Comparison of ENCODE assay signal across 25 cellular contexts in the genomic region with DNA sequence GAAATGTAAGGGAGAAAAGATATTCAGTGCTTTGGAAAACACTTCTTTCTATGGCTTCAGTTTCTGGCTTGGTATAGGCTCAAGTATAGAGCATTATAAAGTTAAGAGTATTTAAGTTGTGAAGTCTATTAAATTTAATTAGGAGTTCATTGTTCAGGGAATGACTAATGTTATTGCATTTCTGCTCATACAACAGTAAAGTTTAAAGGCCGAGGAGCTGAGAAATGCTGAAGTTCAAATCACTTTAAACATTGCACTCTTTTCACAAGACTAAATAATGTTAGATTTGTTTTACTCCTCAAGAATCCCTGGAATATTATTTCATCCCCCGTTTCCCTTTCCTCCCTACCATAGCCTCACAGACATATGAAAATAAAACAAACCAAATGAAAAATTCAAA. TPM values are rescaled to one million over a fixed set of nuclear protein-coding genes. Genes with fewer than 3 reads are reported as not detected.
DNase-seq lines count a peak whose midpoint lies in the region; ATAC-seq and TF ChIP-seq lines count a peak whose summit lies in the region.
"Had no signal": no experiment of that assay in that cellular context is flagged by ENCODE, and none has a peak within 500 bp of the region (broad histone marks: within the 10 kb centered on the region; RNA-seq: fewer than 3 reads in every experiment).

No MANE protein-coding gene starts in this region.

- H3K9ac ChIP-seq in fibroblast of lung (ENCODE audit: insufficient read depth, low read length) (no peak overlapping the region), rectal smooth muscle tissue (ENCODE audit: low read length) (no peak overlapping the region)
- H3K9ac ChIP-seq: parathyroid adenoma had no signal

- no peak for DNase-seq in Calu3
- peak; percentile 5 to 13 for DNase-seq in fibroblast of lung (ENCODE audit: low read depth in 2 of 2)
- no peak for DNase-seq in GM20000 (ENCODE audit: low spot score)
- no peak for DNase-seq in NCI-H1694 (lab: John Stamatoyannopoulos, UW)
- no peak for DNase-seq in G401 (ENCODE audit: low spot score)
- DNase-seq in T-helper 1 cell = no peak
- DNase-seq: activated CD4-positive, alpha-beta T cell treated with anti-CD3 and anti-CD28 coated beads, Interleukin-2, amount 10 ng/mL, durations not matched to agents 24 days and 14 days; activated CD8-positive, alpha-beta memory T cell treated with anti-CD3 and anti-CD28 coated beads, Interleukin-2, amount 50 U/mL, for 4 hours; activated naive CD8-positive, alpha-beta T cell treated with anti-CD3 and anti-CD28 coated beads for 36 hours; cortex of kidney; foreskin melanocyte; GDM1; naive thymus-derived CD4-positive, alpha-beta T cell; NCI-H187; NCI-H774; SHP77; stimulated activated CD4-positive, alpha-beta T cell treated with anti-CD3 and anti-CD28 coated beads, Interleukin-4, amount 100 ng/mL, for 4 hours; stimulated activated naive CD8-positive, alpha-beta T cell treated with anti-CD3 and anti-CD28 coated beads, Interleukin-15, amount 100 ng/mL, for 72 hours had no signal

- CTCF ChIA-PET in Calu3 (lab: Charles Lee) = interaction anchor here (1.0 to 1.6 kb wide), 2 partner anchors 103 to 294 kb away, joined by 3 read pairs; partner anchors contain the start of gene RGS4

- peaks cover 4% of the 10 kb centered on the region for H3K36me3 Mint-ChIP-seq in Calu3 (ENCODE audit: insufficient read depth, unreplicated experiment)
- H3K36me3 Mint-ChIP-seq: activated naive CD8-positive, alpha-beta T cell treated with anti-CD3 and anti-CD28 coated beads for 36 hours; naive thymus-derived CD4-positive, alpha-beta T cell had no signal

- no peaks in the 10 kb centered on the region for H3K9me3 Mint-ChIP-seq in Calu3 (ENCODE audit: low read depth, unreplicated experiment)
- H3K9me3 Mint-ChIP-seq: activated CD4-positive, alpha-beta T cell treated with anti-CD3 and anti-CD28 coated beads, Interleukin-2, amount 10 ng/mL, durations not matched to agents 24 days and 14 days; activated naive CD8-positive, alpha-beta T cell treated with anti-CD3 and anti-CD28 coated beads for 36 hours; activated T-helper 2 cell treated with anti-CD3 and anti-CD28 coated beads, Interferon-gamma antibody, Interleukin-2, Interleukin-4, amounts not matched to agents 10 μg/mL and 5 μg/mL and 100 μg/mL, durations not matched to agents 14 hours and 24 hours and 36 hours; naive thymus-derived CD4-positive, alpha-beta T cell; stimulated activated naive CD8-positive, alpha-beta T cell treated with anti-CD3 and anti-CD28 coated beads, Interleukin-15, amount 100 ng/mL, for 72 hours; T-helper 1 cell treated with Interleukin-12 subunit alpha and Interleukin-12 subunit beta and Interleukin-4 antibody, amounts not matched to agents 30 μg/mL and 1 μg/mL, for 36 hours had no signal

- H3K27me3 ChIP-seq in fibroblast of lung (ENCODE audit: control insufficient read depth, insufficient read depth, low read length) = no peaks in the 10 kb centered on the region
- H3K27me3 ChIP-seq in rectal smooth muscle tissue (ENCODE audit: control insufficient read depth, insufficient read depth, low read length) = no peaks in the 10 kb centered on the region

- H3K4me1 Mint-ChIP-seq in Calu3 (ENCODE audit: low read depth, unreplicated experiment) = peaks cover 51% of the 10 kb centered on the region
- H3K4me1 Mint-ChIP-seq: activated CD4-positive, alpha-beta T cell treated with anti-CD3 and anti-CD28 coated beads, Interleukin-2, amount 10 ng/mL, durations not matched to agents 24 days and 14 days; activated naive CD8-positive, alpha-beta T cell treated with anti-CD3 and anti-CD28 coated beads for 36 hours; naive thymus-derived CD4-positive, alpha-beta T cell; stimulated activated naive CD8-positive, alpha-beta T cell treated with anti-CD3 and anti-CD28 coated beads, Interleukin-15, amount 100 ng/mL, for 72 hours had no signal

- no peaks in the 10 kb centered on the region for H3K9me3 ChIP-seq in fibroblast of lung (ENCODE audit: control insufficient read depth, insufficient read depth, low read depth, low read length)

- H3K36me3 ChIP-seq in fibroblast of lung (ENCODE audit: control insufficient read depth, insufficient read depth, low read length) (no peaks in the 10 kb centered on the region), rectal smooth muscle tissue (ENCODE audit: control insufficient read depth, insufficient read depth, low read length) (no peaks in the 10 kb centered on the region)

- no peaks in the 10 kb centered on the region for H3K79me2 ChIP-seq in fibroblast of lung (ENCODE audit: control insufficient read depth, insufficient read depth, low read length)
- H3K79me2 ChIP-seq: parathyroid adenoma had no signal

- H3K27me3 Mint-ChIP-seq in Calu3 (ENCODE audit: unreplicated experiment) = no peaks in the 10 kb centered on the region

- in situ Hi-C loops in G401 (cut with HindIII; ENCODE audit: low sequenced_read_pairs) = no loop called here

- intact Hi-C loops in Calu3 (cut with micrococcal nuclease; ENCODE audit: unreplicated experiment) = loop anchor here (5.0 kb wide), 2 partner anchors 85 to 185 kb away; no protein-coding TSS in a partner anchor

- TF ChIP-seq CTCF in Calu3 (IDR thresholded peaks at IDR 0.05; ENCODE audit: unreplicated experiment) = no peak
- no peak for TF ChIP-seq CTCF in fibroblast of lung (conservative IDR thresholded peaks at IDR 0.05 in 1 of 2, IDR thresholded peaks at IDR 0.05 in 1 of 2; ENCODE audit: low read depth in 1 of 2, low read length in 2 of 2)
- TF ChIP-seq CTCF in GM20000 (IDR thresholded peaks at IDR 0.05; ENCODE audit: extremely low read depth, missing control alignments) = no peak

- H3K27ac ChIP-seq in fibroblast of lung (ENCODE audit: insufficient read depth, low read length) (peak overlapping the region; percentile 23), rectal smooth muscle tissue (ENCODE audit: low read depth, low read length) (peak overlapping the region; percentile 52)
- H3K27ac ChIP-seq: C4-2B, parathyroid adenoma had no signal

- H3K4me3 ChIP-seq in fibroblast of lung (replicated peaks in 1 of 4; ENCODE audit: control extremely low read depth in 1 of 4, insufficient read depth in 1 of 4, low read depth in 3 of 4, low read length in 4 of 4) (peak overlapping the region in 1 of 4 experiments; percentile 23), rectal smooth muscle tissue (ENCODE audit: low read length) (no peak overlapping the region)
- H3K4me3 ChIP-seq: K562 had no signal

- no peak for ATAC-seq in SK-N-SH treated with all-trans-retinoic acid at 6 μM for 48 hours
- ATAC-seq: K562; naive thymus-derived CD4-positive, alpha-beta T cell; stimulated activated naive CD8-positive, alpha-beta T cell treated with anti-CD3 and anti-CD28 coated beads, Interleukin-15, amount 100 ng/mL, for 72 hours had no signal

- no TSS peak for BruUV-seq in Calu3 (replicated peaks; lab: Mats Ljungman, UMichigan)

- peak overlapping the region; percentile 4 for H3K27ac Mint-ChIP-seq in Calu3 (ENCODE audit: unreplicated experiment)
- H3K27ac Mint-ChIP-seq: activated CD4-positive, alpha-beta T cell treated with anti-CD3 and anti-CD28 coated beads, Interleukin-2, amount 10 ng/mL, durations not matched to agents 24 days and 14 days; activated naive CD8-positive, alpha-beta T cell treated with anti-CD3 and anti-CD28 coated beads for 36 hours; activated T-helper 2 cell treated with anti-CD3 and anti-CD28 coated beads, Interferon-gamma antibody, Interleukin-2, Interleukin-4, amounts not matched to agents 10 μg/mL and 5 μg/mL and 100 μg/mL, durations not matched to agents 14 hours and 24 hours and 36 hours; naive thymus-derived CD4-positive, alpha-beta T cell; stimulated activated naive CD8-positive, alpha-beta T cell treated with anti-CD3 and anti-CD28 coated beads, Interleukin-15, amount 100 ng/mL, for 72 hours; T-helper 1 cell treated with Interleukin-12 subunit alpha and Interleukin-12 subunit beta and Interleukin-4 antibody, amounts not matched to agents 30 μg/mL and 1 μg/mL, for 36 hours had no signal

- H4K20me1 ChIP-seq in fibroblast of lung (ENCODE audit: control insufficient read depth, extremely low read depth, insufficient read depth, low read length) = no peaks in the 10 kb centered on the region

- no peak overlapping the region for H2AFZ ChIP-seq in fibroblast of lung (ENCODE audit: low read length)
- H2AFZ ChIP-seq: parathyroid adenoma had no signal

- H3K4me3 Mint-ChIP-seq in Calu3 (ENCODE audit: low read depth, unreplicated experiment) = peak overlapping the region; percentile 8
- H3K4me3 Mint-ChIP-seq: activated CD4-positive, alpha-beta T cell treated with anti-CD3 and anti-CD28 coated beads, Interleukin-2, amount 10 ng/mL, durations not matched to agents 24 days and 14 days; activated naive CD8-positive, alpha-beta T cell treated with anti-CD3 and anti-CD28 coated beads for 36 hours; naive thymus-derived CD4-positive, alpha-beta T cell; stimulated activated naive CD8-positive, alpha-beta T cell treated with anti-CD3 and anti-CD28 coated beads, Interleukin-15, amount 100 ng/mL, for 72 hours; T-helper 1 cell treated with Interleukin-12 subunit alpha and Interleukin-12 subunit beta and Interleukin-4 antibody, amounts not matched to agents 30 μg/mL and 1 μg/mL, for 36 hours had no signal

- H3K4me2 ChIP-seq in fibroblast of lung (ENCODE audit: extremely low read depth, insufficient read depth, low read length) = peak overlapping the region; percentile 67

- H3K4me1 ChIP-seq in fibroblast of lung (ENCODE audit: control insufficient read depth, extremely low read depth, insufficient read depth, low read length) (peaks cover 21% of the 10 kb centered on the region), rectal smooth muscle tissue (ENCODE audit: control insufficient read depth, insufficient read depth, low read length) (peaks cover 27% of the 10 kb centered on the region)

TF ChIP-seq in SK-N-SH treated with all-trans-retinoic acid at 6 μM for 48 hours, 23 proteins besides CTCF, POLR2A, EP300 and RAD21:
- TF ChIP-seq ZC3H10 (CRISPR knock-in tag; IDR thresholded peaks at IDR 0.05) (peak; percentile 54; the same call in 1 of the 2 replicates), PPARA (CRISPR knock-in tag; IDR thresholded peaks at IDR 0.05; ENCODE audit: borderline replicate concordance) (no peak)

RNA-seq across cellular contexts. Expression of gene RGS5, which starts 30.1 kb away (rescaled TPM):
- total RNA-seq in Calu3 (2022) (1.9 and 6.7 TPM in 2 replicates), fibroblast of lung (3.1 and 6.6 TPM in 2 replicates)
- polyA plus RNA-seq in fibroblast of lung = 12.3 and 17.9 TPM in 2 replicates
- polyA plus RNA-seq in fibroblast of lung (2012) = 5.0 and 5.6 TPM in 2 replicates
- polyA minus RNA-seq in fibroblast of lung (ENCODE audit: low replicate concordance) = 3.9 and 6.6 TPM in 2 replicates
- total RNA-seq in G401 (2014; rRNA removed; shearing (Covaris generic)) = 2.4 and 4.1 TPM in 2 replicates

Comparison
In these comparisons a context has a peak if more than half of its experiments do, and no peak if none do; other contexts are left out.
1. DNase-seq: peak in fibroblast of lung (2 of 2); none in Calu3 (single experiment), GM20000 (single experiment), NCI-H1694 (single experiment), G401 (single experiment) and T-helper 1 cell (0 of 5).